ENCODE assay signal across 8 cellular contexts in genomic region chr9:37902804-37903580, GRCh38. TPM values are rescaled to one million over a fixed set of nuclear protein-coding genes. Genes with fewer than 3 reads are reported as not detected.
DNase-seq lines count a peak whose midpoint lies in the region; ATAC-seq and TF ChIP-seq lines count a peak whose summit lies in the region.

No MANE protein-coding gene starts in this region.

- TF ChIP-seq RAD21 in HCT116 (IDR thresholded peaks at IDR 0.05; ENCODE audit: low read depth), result no peak

- POLR2A ChIA-PET in HCT116 (lab: Charles Lee), result no interaction called here
- POLR2A ChIA-PET in OCI-LY7 (lab: Charles Lee), result interaction anchor here (0.6 to 1.6 kb wide), 6 partner anchors 9 to 124 kb away, joined by 3 to 5 read pairs (median 4); partner anchors contain the start of gene EXOSC3

- no peak overlapping the region for H2AFZ ChIP-seq in HCT116 (ENCODE audit: low read depth, low read length, poor library complexity, severe bottlenecking)
- peak overlapping the region; percentile 88 for H2AFZ ChIP-seq in OCI-LY7 (ENCODE audit: low read length)

- H3K9me3 ChIP-seq in HCT116 (ENCODE audit: control insufficient read depth in 1 of 2, insufficient read depth in 1 of 2, low read depth in 1 of 2, low read length in 2 of 2) (no peaks in the 10 kb centered on the region), OCI-LY7 (ENCODE audit: low read length) (no peaks in the 10 kb centered on the region), muscle layer of colon (ENCODE audit: low read length) (no peaks in the 10 kb centered on the region)

- TF ChIP-seq CTCF in HCT116 (IDR thresholded peaks at IDR 0.05 in 2 of 3, conservative IDR thresholded peaks at IDR 0.05 in 1 of 3; ENCODE audit: borderline replicate concordance in 1 of 3, insufficient read depth in 1 of 3, low read depth in 2 of 3, low read length in 2 of 3) (no peak), OCI-LY7 (conservative IDR thresholded peaks at IDR 0.05; ENCODE audit: low read length) (no peak), dorsolateral prefrontal cortex (IDR thresholded peaks at IDR 0.05 in 54 of 56, conservative IDR thresholded peaks at IDR 0.05 in 2 of 56; ENCODE audit: low read depth in 1 of 56, partially characterized antibody in 56 of 56) (no peak)

- ATAC-seq in HCT116 (peak; percentile 6), HG02852 (IDR thresholded peaks at IDR 0.05; ENCODE audit: unreplicated experiment) (no peak)

- peaks cover 2 to 8% of the 10 kb centered on the region in 2 experiments; a peak in 2 of 4 replicates for H3K36me3 ChIP-seq in HCT116 (ENCODE audit: control insufficient read depth in 1 of 2, insufficient read depth in 2 of 2, low read length in 2 of 2)
- peaks cover 20% of the 10 kb centered on the region for H3K36me3 ChIP-seq in OCI-LY7 (ENCODE audit: insufficient read depth, low read length)
- H3K36me3 ChIP-seq in muscle layer of colon (ENCODE audit: insufficient read depth, low read length), result peaks cover 5% of the 10 kb centered on the region

- peak; percentile 16 for DNase-seq in NCI-H526 treated with DMSO at 0.1 percent for 48 hours (lab: John Stamatoyannopoulos, UW)
- DNase-seq in NCI-H526 (lab: John Stamatoyannopoulos, UW), result no peak
- DNase-seq in HCT116 (ENCODE audit: low read depth, low spot score), result no peak
- DNase-seq in OCI-LY7 (ENCODE audit: low spot score), result peak; percentile 54
- DNase-seq in dorsolateral prefrontal cortex, result no peak
- no peak for DNase-seq in NK-92 treated with Interleukin-12 subunit alpha and Interleukin-12 subunit beta, amount 100 ng/mL, for 24 hours (lab: John Stamatoyannopoulos, UW)

- peak overlapping the region; percentile 88 for H3K27ac ChIP-seq in HCT116 (ENCODE audit: low read depth, low read length)
- peak overlapping the region; percentile 73 for H3K27ac ChIP-seq in OCI-LY7 (ENCODE audit: low read depth, low read length, poor library complexity, severe bottlenecking)
- H3K27ac ChIP-seq in dorsolateral prefrontal cortex, result peak overlapping the region in 29 of 59 donors; percentile 34 to 97 (median 92)
- peak overlapping the region; percentile 90 for H3K27ac ChIP-seq in muscle layer of colon (ENCODE audit: low read depth, low read length)

- RAD21 ChIA-PET in HCT116 (lab: Charles Lee; ENCODE audit: low non-redundant PET in 1 of 2, low total read pairs in 2 of 2, uncharacterized antibody in 2 of 2, unreplicated experiment in 2 of 2), result no interaction called here

- BruUV-seq in HCT116 (replicated peaks; lab: Mats Ljungman, UMichigan) (TSS peak; percentile 48), OCI-LY7 (replicated peaks; lab: Mats Ljungman, UMichigan) (no TSS peak)

- CTCF ChIA-PET in HCT116 (lab: Charles Lee), result interaction anchor here (1.2 kb wide), 1 partner anchor 10 kb away, joined by 5 read pairs; no protein-coding TSS in a partner anchor
- CTCF ChIA-PET in OCI-LY7 (lab: Charles Lee; ENCODE audit: unreplicated experiment), result interaction anchor here (0.9 kb wide), 1 partner anchor 9 kb away, joined by 4 read pairs; no protein-coding TSS in a partner anchor

- H3K27me3 ChIP-seq in HCT116 (ENCODE audit: insufficient read depth, low read length) (no peaks in the 10 kb centered on the region), dorsolateral prefrontal cortex (no peaks in the 10 kb centered on the region), muscle layer of colon (ENCODE audit: control insufficient read depth in 1 of 2, insufficient read depth in 2 of 2, low read length in 2 of 2) (no peaks in the 10 kb centered on the region)

- H3K4me1 ChIP-seq in HCT116 (ENCODE audit: control insufficient read depth in 1 of 2, insufficient read depth in 2 of 2, low read length in 2 of 2) (peaks cover 9 to 18% of the 10 kb centered on the region in 2 experiments; a peak in 2 of 4 replicates), OCI-LY7 (ENCODE audit: insufficient read depth, low read length, poor library complexity, severe bottlenecking) (peaks cover 24% of the 10 kb centered on the region), muscle layer of colon (ENCODE audit: insufficient read depth, low read length) (peaks cover 23% of the 10 kb centered on the region)

- H3K9ac ChIP-seq in HCT116 (ENCODE audit: low read length), result peak overlapping the region; percentile 80
- H3K9ac ChIP-seq in muscle layer of colon (ENCODE audit: low read length), result peak overlapping the region; percentile 55

- H3K4me2 ChIP-seq in HCT116 (ENCODE audit: low read length) (peak overlapping the region; percentile 92), OCI-LY7 (ENCODE audit: low read length) (peak overlapping the region; percentile 74)

- intact Hi-C loops in HCT116 (cut with micrococcal nuclease), result loop anchor here (5.0 kb wide), 1 partner anchor 101 kb away; the partner anchor contains the start of gene DCAF10
- intact Hi-C loops in OCI-LY7 (cut with micrococcal nuclease; ENCODE audit: unreplicated experiment), result loop anchor here (1.0 to 5.0 kb wide), 3 partner anchors 156 to 421 kb away; partner anchors contain the start of gene TOMM5
- intact Hi-C loops in dorsolateral prefrontal cortex (cut with DNase I), result loop anchor here (2.0 to 10.0 kb wide), 9 partner anchors 102 to 499 kb away; partner anchors contain the start of genes ALDH1B1 (in 1 of the 2), DCAF10 (in 1 of the 2), EXOSC3 (in 1 of the 2) and FBXO10 (in 1 of the 2)

- H3K79me2 ChIP-seq in HCT116 (ENCODE audit: insufficient read depth, low read length), result peaks cover 39% of the 10 kb centered on the region
- peaks cover 23% of the 10 kb centered on the region; the same call in 1 of the 2 replicates for H3K79me2 ChIP-seq in OCI-LY7 (ENCODE audit: insufficient read depth, low read depth, low read length)

- H4K20me1 ChIP-seq in HCT116 (ENCODE audit: insufficient read depth), result no peaks in the 10 kb centered on the region
- peaks cover 14% of the 10 kb centered on the region; the same call in 1 of the 2 replicates for H4K20me1 ChIP-seq in OCI-LY7 (ENCODE audit: insufficient read depth, low read length)

- TF ChIP-seq POLR2A in HCT116 (IDR thresholded peaks at IDR 0.05; ENCODE audit: borderline replicate concordance, extremely low read depth, insufficient read depth, insufficient read length), result no peak

- no peaks in the 10 kb centered on the region for H3K9me2 ChIP-seq in HCT116 (ENCODE audit: insufficient read depth)
- no peaks in the 10 kb centered on the region for H3K9me2 ChIP-seq in OCI-LY7 (ENCODE audit: insufficient read depth, low read length)

- H3K4me3 ChIP-seq in HCT116 (replicated peaks in 1 of 2; ENCODE audit: low read depth in 1 of 2, low read length in 2 of 2), result peak overlapping the region; percentile 83 to 87
- peak overlapping the region; percentile 94 for H3K4me3 ChIP-seq in OCI-LY7 (ENCODE audit: low read depth, low read length, poor library complexity, severe bottlenecking)
- peak overlapping the region; percentile 51 to 100 (median 94) for H3K4me3 ChIP-seq in dorsolateral prefrontal cortex
- peak overlapping the region; percentile 82 to 94 for H3K4me3 ChIP-seq in muscle layer of colon (ENCODE audit: low read depth in 1 of 2, low read length in 2 of 2)

TF ChIP-seq in HCT116, 20 proteins besides CTCF, POLR2A, EP300 and RAD21:
- TF ChIP-seq POLR2AphosphoS5 (IDR thresholded peaks at IDR 0.05; ENCODE audit: low read depth, low read length) (no peak), TCF7L2 (IDR thresholded peaks at IDR 0.05; ENCODE audit: borderline replicate concordance, extremely low read depth, insufficient read depth, insufficient read length) (no peak), SRF (IDR thresholded peaks at IDR 0.05; ENCODE audit: low read depth) (no peak), ZBTB33 (IDR thresholded peaks at IDR 0.05; ENCODE audit: extremely low read depth, insufficient replicate concordance, low read length) (no peak), CBX3 (IDR thresholded peaks at IDR 0.05; ENCODE audit: low read depth) (no peak), YY1 (IDR thresholded peaks at IDR 0.05; ENCODE audit: extremely low read depth, insufficient replicate concordance, low read depth, low read length) (no peak), ELF1 (IDR thresholded peaks at IDR 0.05; ENCODE audit: borderline replicate concordance, low read depth) (no peak), ZFX (IDR thresholded peaks at IDR 0.05) (no peak), FOSL1 (IDR thresholded peaks at IDR 0.05; ENCODE audit: low read depth) (no peak)

RNA-seq across cellular contexts. Expression of gene SLC25A51, which starts 0.9 kb away (rescaled TPM):
- total RNA-seq in HCT116 (2021; ENCODE audit: unreplicated experiment) (27.3 TPM), OCI-LY7 (2022) (32.4 and 34.3 TPM in 2 replicates), dorsolateral prefrontal cortex (10 to 100 TPM; 21.6 to 40.8 (median 32.4) TPM)
- polyA plus RNA-seq in HCT116 (2012), result 11.8 and 14.6 TPM in 2 replicates
- total RNA-seq in OCI-LY7 (2014; rRNA removed; shearing (Covaris generic)), result 20.1 and 31.8 TPM in 2 replicates

Comparison
In these comparisons a context has a peak if more than half of its experiments do, and no peak if none do; other contexts are left out.
1. DNase-seq: peak in NCI-H526 treated with DMSO at 0.1 percent for 48 hours (single experiment) and OCI-LY7 (single experiment); none in NCI-H526 (0 of 2), HCT116 (single experiment), dorsolateral prefrontal cortex (0 of 10) and NK-92 treated with Interleukin-12 subunit alpha and Interleukin-12 subunit beta, amount 100 ng/mL, for 24 hours (single experiment).
2. Peak in every context shown above with its lines, with median percentiles within 50 percentile points of each other: H3K4me3 ChIP-seq.